1 cellular context compared by ENCODE assay signal in the genomic region with DNA sequence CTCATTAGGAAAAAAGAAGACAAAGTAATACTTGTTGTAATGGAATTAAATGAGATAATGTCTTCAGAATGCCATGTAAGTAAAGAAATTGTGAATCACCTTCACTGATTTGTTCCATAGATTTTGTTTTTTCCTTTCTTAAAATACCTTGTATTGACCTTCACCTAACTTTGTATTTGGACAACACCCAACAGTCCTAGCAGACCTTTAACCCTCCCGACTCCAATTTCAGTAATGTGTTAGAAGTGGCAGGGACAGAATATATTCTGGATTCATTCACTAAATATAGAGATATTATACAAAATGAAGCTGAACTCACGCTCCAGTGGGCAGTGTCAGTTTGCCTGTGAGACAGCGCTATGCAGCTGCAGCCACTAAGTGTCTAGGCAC.
TF ChIP-seq lines count a peak whose summit lies in the region.

No MANE protein-coding gene starts in this region.

TF ChIP-seq in HepG2, 621 proteins besides CTCF, POLR2A, EP300 and RAD21:
- 0 out of 2 replicates have a peak, but pooled peaks have one; percentile 34 for TF ChIP-seq NR2F6 (IDR thresholded peaks at IDR 0.05)
- no peak for TF ChIP-seq NR2F6 (CRISPR knock-in tag; IDR thresholded peaks at IDR 0.05)
- no peak for TF ChIP-seq MTA1 (CRISPR knock-in tag; IDR thresholded peaks at IDR 0.05; ENCODE audit: borderline replicate concordance)
- TF ChIP-seq BHLHE40 (IDR thresholded peaks at IDR 0.05; ENCODE audit: low read length): no peak
- TF ChIP-seq ZNF652 (CRISPR knock-in tag; IDR thresholded peaks at IDR 0.05; ENCODE audit: borderline replicate concordance, low read depth): peak; percentile 92
- TF ChIP-seq NR2F2 (IDR thresholded peaks at IDR 0.05; ENCODE audit: borderline replicate concordance, low read depth): 0 out of 2 replicates have a peak, but pooled peaks have one; percentile 7
- TF ChIP-seq MIXL1 (CRISPR knock-in tag; IDR thresholded peaks at IDR 0.05): 0 out of 2 replicates have a peak, but pooled peaks have one; percentile 1
